Comparison of ENCODE assay signal across 20 cellular contexts in the genomic region with DNA sequence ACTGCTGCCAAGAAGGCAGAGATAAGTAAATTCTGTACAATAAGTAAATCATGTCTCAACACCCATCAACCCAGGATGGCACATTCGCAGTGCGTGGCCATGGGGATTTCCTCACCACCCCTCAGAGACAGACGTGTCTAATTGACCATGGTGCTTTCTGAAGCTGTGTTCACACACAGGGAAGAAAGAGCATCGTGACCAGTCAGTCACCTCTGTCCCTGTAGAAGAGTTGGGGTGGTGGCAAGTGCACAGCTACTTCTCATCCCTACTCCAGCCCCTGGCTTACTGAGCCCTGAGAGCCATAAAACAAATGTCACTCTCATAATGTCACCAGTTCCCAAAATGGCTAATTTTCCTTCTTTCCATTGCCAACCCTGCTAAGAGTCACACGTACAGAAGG. TPM values are rescaled to one million over a fixed set of nuclear protein-coding genes. Genes with fewer than 3 reads are reported as not detected.
DNase-seq lines count a peak whose midpoint lies in the region; ATAC-seq, FAIRE-seq and TF ChIP-seq lines count a peak whose summit lies in the region.
"Had no signal": no experiment of that assay in that cellular context is flagged by ENCODE, and none has a peak within 500 bp of the region (broad histone marks: within the 10 kb centered on the region; RNA-seq: fewer than 3 reads in every experiment).

No MANE protein-coding gene starts in this region.

- peaks cover 2% of the 10 kb centered on the region for H3K27me3 Mint-ChIP-seq in activated naive CD8-positive, alpha-beta T cell treated with anti-CD3 and anti-CD28 coated beads, Interleukin-2, amount 50 U/mL, for 24 hours
- no peaks in the 10 kb centered on the region for H3K27me3 Mint-ChIP-seq in activated naive CD8-positive, alpha-beta T cell treated with anti-CD3 and anti-CD28 coated beads for 36 hours
- no peaks in the 10 kb centered on the region for H3K27me3 Mint-ChIP-seq in nephron (ENCODE audit: low read depth)

- no peak overlapping the region for H3K9ac ChIP-seq in kidney (ENCODE audit: low read length in 2 of 2)
- H3K9ac ChIP-seq: KMS-11 had no signal

- H3K4me1 Mint-ChIP-seq in activated naive CD8-positive, alpha-beta T cell treated with anti-CD3 and anti-CD28 coated beads, Interleukin-2, amount 50 U/mL, for 24 hours: peaks cover 22% of the 10 kb centered on the region
- peaks cover 11% of the 10 kb centered on the region for H3K4me1 Mint-ChIP-seq in activated naive CD8-positive, alpha-beta T cell treated with anti-CD3 and anti-CD28 coated beads for 36 hours
- H3K4me1 Mint-ChIP-seq in nephron: peaks cover 50% of the 10 kb centered on the region
- H3K4me1 Mint-ChIP-seq: endodermal cell had no signal

- peaks cover 0 to 40% (median 21%) of the 10 kb centered on the region in 4 donors for H3K4me1 ChIP-seq in tibial artery
- H3K4me1 ChIP-seq in kidney (ENCODE audit: control insufficient read depth in 1 of 2, insufficient read depth in 1 of 2, low read depth in 1 of 2, low read length in 2 of 2): peaks cover 0 to 4% of the 10 kb centered on the region in 2 donors
- H3K4me1 ChIP-seq: lower lobe of right lung had no signal

- no peaks in the 10 kb centered on the region for H3K36me3 Mint-ChIP-seq in activated naive CD8-positive, alpha-beta T cell treated with anti-CD3 and anti-CD28 coated beads, Interleukin-2, amount 50 U/mL, for 24 hours (ENCODE audit: low read depth)
- no peaks in the 10 kb centered on the region for H3K36me3 Mint-ChIP-seq in activated naive CD8-positive, alpha-beta T cell treated with anti-CD3 and anti-CD28 coated beads for 36 hours
- no peaks in the 10 kb centered on the region for H3K36me3 Mint-ChIP-seq in nephron (ENCODE audit: low read depth)

- H3K9me3 ChIP-seq in tibial artery (no peaks in the 10 kb centered on the region), kidney (ENCODE audit: control insufficient read depth in 1 of 2, low read length in 2 of 2) (no peaks in the 10 kb centered on the region)
- H3K9me3 ChIP-seq: lower lobe of right lung, uterus had no signal

- H3K36me3 ChIP-seq in brain microvascular endothelial cell (replicated peaks) (no peaks in the 10 kb centered on the region), tibial artery (no peaks in the 10 kb centered on the region), kidney (ENCODE audit: control insufficient read depth in 1 of 2, insufficient read depth in 2 of 2, low read length in 2 of 2) (no peaks in the 10 kb centered on the region)
- H3K36me3 ChIP-seq: lower lobe of right lung, uterus had no signal

- intact Hi-C loops in tibial artery (cut with DNase I; ENCODE audit: low total_unique reads): loop anchor here (5.0 kb wide), 1 partner anchor 33 kb away; no protein-coding TSS in a partner anchor
- intact Hi-C loops in kidney (cut with DNase I): no loop called here

- no peak overlapping the region for H3K27ac Mint-ChIP-seq in activated naive CD8-positive, alpha-beta T cell treated with anti-CD3 and anti-CD28 coated beads, Interleukin-2, amount 50 U/mL, for 24 hours
- no peak overlapping the region for H3K27ac Mint-ChIP-seq in activated naive CD8-positive, alpha-beta T cell treated with anti-CD3 and anti-CD28 coated beads for 36 hours
- peak overlapping the region; percentile 93 to 98 (median 94) for H3K27ac Mint-ChIP-seq in nephron
- H3K27ac Mint-ChIP-seq: endodermal cell had no signal

- H3K9me3 Mint-ChIP-seq in activated naive CD8-positive, alpha-beta T cell treated with anti-CD3 and anti-CD28 coated beads, Interleukin-2, amount 50 U/mL, for 24 hours: peaks cover 20% of the 10 kb centered on the region
- peaks cover 8% of the 10 kb centered on the region for H3K9me3 Mint-ChIP-seq in activated naive CD8-positive, alpha-beta T cell treated with anti-CD3 and anti-CD28 coated beads for 36 hours
- H3K9me3 Mint-ChIP-seq in nephron: peaks cover 9% of the 10 kb centered on the region

- H3K4me3 ChIP-seq in brain microvascular endothelial cell (ENCODE audit: low read depth, low read length) (no peak overlapping the region), tibial artery (no peak overlapping the region), kidney (ENCODE audit: low read length in 2 of 2) (no peak overlapping the region)
- H3K4me3 ChIP-seq: lower lobe of right lung, uterus had no signal

- peak; percentile 35 for ATAC-seq in activated naive CD8-positive, alpha-beta T cell treated with anti-CD3 and anti-CD28 coated beads, Interleukin-2, amount 50 U/mL, for 24 hours
- ATAC-seq in GM21576 (IDR thresholded peaks at IDR 0.05; ENCODE audit: unreplicated experiment): no peak

- H3K27me3 ChIP-seq in brain microvascular endothelial cell (replicated peaks) (no peaks in the 10 kb centered on the region), tibial artery (no peaks in the 10 kb centered on the region)
- H3K27me3 ChIP-seq: uterus had no signal

- DNase-seq in activated naive CD8-positive, alpha-beta T cell treated with anti-CD3 and anti-CD28 coated beads, Interleukin-2, amount 50 U/mL, for 24 hours: no peak
- no peak for DNase-seq in activated naive CD8-positive, alpha-beta T cell treated with anti-CD3 and anti-CD28 coated beads for 36 hours
- DNase-seq in brain microvascular endothelial cell (no peak), tibial artery (no peak), dermis blood vessel endothelial cell (no peak), kidney (no peak)
- DNase-seq: activated CD4-positive, alpha-beta T cell treated with anti-CD3 and anti-CD28 coated beads, Interleukin-2, amount 50 U/mL, for 4 hours; activated naive CD4-positive, alpha-beta T cell treated with Interleukin-2 at 50 U/mL for 16 hours; C1 segment of cervical spinal cord; endodermal cell; head of caudate nucleus; lower lobe of right lung; NCI-H2081 treated with DMSO at 0.1 percent for 48 hours; NCI-H510A treated with DMSO at 0.1 percent for 48 hours had no signal

- TF ChIP-seq CTCF in brain microvascular endothelial cell (IDR thresholded peaks at IDR 0.05; ENCODE audit: low read depth, low read length, missing control alignments) (no peak), nephron (IDR thresholded peaks at IDR 0.05; ENCODE audit: unreplicated experiment in 3 of 3) (no peak), tibial artery (IDR thresholded peaks at IDR 0.05) (no peak), kidney (IDR thresholded peaks at IDR 0.05; ENCODE audit: borderline replicate concordance, extremely low read depth, insufficient read depth) (no peak)

- H3K27ac ChIP-seq in brain microvascular endothelial cell (peak overlapping the region; percentile 39), tibial artery (peak overlapping the region; percentile 68 to 84), kidney (ENCODE audit: low read depth in 2 of 2, low read length in 2 of 2) (no peak overlapping the region)
- H3K27ac ChIP-seq: KMS-11, lower lobe of right lung had no signal

- no peak for FAIRE-seq in kidney (lab: Jason Lieb, UNC)
- FAIRE-seq: A204.1 had no signal

- H3K4me3 Mint-ChIP-seq in activated naive CD8-positive, alpha-beta T cell treated with anti-CD3 and anti-CD28 coated beads, Interleukin-2, amount 50 U/mL, for 24 hours: no peak overlapping the region
- no peak overlapping the region for H3K4me3 Mint-ChIP-seq in activated naive CD8-positive, alpha-beta T cell treated with anti-CD3 and anti-CD28 coated beads for 36 hours
- no peak overlapping the region for H3K4me3 Mint-ChIP-seq in nephron
- H3K4me3 Mint-ChIP-seq: endodermal cell had no signal

- in situ Hi-C loops in brain microvascular endothelial cell (cut with HindIII; ENCODE audit: low pct_ligation_motif_present, low sequenced_read_pairs): no loop called here

RNA-seq across cellular contexts. Expression of a gene that starts 31.3 kb away (rescaled TPM):
- total RNA-seq in activated naive CD8-positive, alpha-beta T cell treated with anti-CD3 and anti-CD28 coated beads for 36 hours: not detected
- 0.28 and 1.0 TPM in 2 replicates for total RNA-seq in dermis blood vessel endothelial cell
- 9.6 TPM for total RNA-seq in kidney
- polyA plus RNA-seq in kidney (ENCODE audit: insufficient read depth, low read depth, low replicate concordance): 4.6 TPM
- total RNA-seq: T-helper 1 cell treated with Interleukin-12 subunit alpha and Interleukin-12 subunit beta and Interleukin-4 antibody, amounts not matched to agents 30 ng/mL and 1 ng/mL, for 36 hours had no signal

RNA-seq across cellular contexts. Expression of a gene that starts 41.8 kb away (rescaled TPM):
- total RNA-seq in activated naive CD8-positive, alpha-beta T cell treated with anti-CD3 and anti-CD28 coated beads for 36 hours: 1 to 10 TPM in 1 of 2 experiments, under 1 TPM in 1; 0.76 to 1.3 TPM
- total RNA-seq in dermis blood vessel endothelial cell (6.3 and 14.6 TPM in 2 replicates), kidney (59.5 TPM)
- 3.8 TPM for polyA plus RNA-seq in kidney (ENCODE audit: insufficient read depth, low read depth, low replicate concordance)

Comparison
In these comparisons a context has a peak if more than half of its experiments do, and no peak if none do; other contexts are left out.
1. H3K27ac Mint-ChIP-seq: peak in nephron (3 of 3); none in activated naive CD8-positive, alpha-beta T cell treated with anti-CD3 and anti-CD28 coated beads, Interleukin-2, amount 50 U/mL, for 24 hours (single experiment) and activated naive CD8-positive, alpha-beta T cell treated with anti-CD3 and anti-CD28 coated beads for 36 hours (single experiment).
2. H3K27ac ChIP-seq: peak in brain microvascular endothelial cell (single experiment) and tibial artery (2 of 2); none in kidney (0 of 2).